13 cellular contexts compared by ENCODE assay signal in genomic region chr3:161489390-161489789, GRCh38. TPM values are rescaled to one million over a fixed set of nuclear protein-coding genes. Genes with fewer than 3 reads are reported as not detected.
DNase-seq lines count a peak whose midpoint lies in the region; ATAC-seq and TF ChIP-seq lines count a peak whose summit lies in the region.
"Had no signal": no experiment of that assay in that cellular context is flagged by ENCODE, and none has a peak within 500 bp of the region (broad histone marks: within the 10 kb centered on the region; RNA-seq: fewer than 3 reads in every experiment).

No MANE protein-coding gene starts in this region.

- no peaks in the 10 kb centered on the region for H3K36me3 ChIP-seq in upper lobe of right lung
- H3K36me3 ChIP-seq: prostate gland had no signal

- no peak overlapping the region for H3K4me3 ChIP-seq in upper lobe of right lung
- H3K4me3 ChIP-seq: prostate gland had no signal

- H3K4me1 Mint-ChIP-seq in activated naive CD4-positive, alpha-beta T cell treated with anti-CD3 and anti-CD28 coated beads for 36 hours (ENCODE audit: low read depth): no peaks in the 10 kb centered on the region

- intact Hi-C loops in upper lobe of right lung (cut with DNase I): no loop called here
- intact Hi-C loops in activated naive CD4-positive, alpha-beta T cell treated with anti-CD3 and anti-CD28 coated beads for 36 hours (cut with micrococcal nuclease): no loop called here

- peak; percentile 95 for ATAC-seq in GM19351 (IDR thresholded peaks at IDR 0.05; ENCODE audit: unreplicated experiment)
- peak; percentile 94 for ATAC-seq in HG02852 (IDR thresholded peaks at IDR 0.05; ENCODE audit: unreplicated experiment)
- peak; percentile 90 for ATAC-seq in HG03571 (IDR thresholded peaks at IDR 0.05; ENCODE audit: unreplicated experiment)
- ATAC-seq in upper lobe of right lung: peak; percentile 50
- ATAC-seq: left lobe of liver had no signal

- no peaks in the 10 kb centered on the region for H3K36me3 Mint-ChIP-seq in activated naive CD4-positive, alpha-beta T cell treated with anti-CD3 and anti-CD28 coated beads for 36 hours (ENCODE audit: low read depth)

- no peaks in the 10 kb centered on the region for H3K4me1 ChIP-seq in upper lobe of right lung
- H3K4me1 ChIP-seq: prostate gland had no signal

- H3K9me3 ChIP-seq in upper lobe of right lung: no peaks in the 10 kb centered on the region
- H3K9me3 ChIP-seq: prostate gland had no signal

- DNase-seq in upper lobe of right lung (no peak), NCI-H526 treated with DMSO at 0.1 percent for 48 hours (lab: John Stamatoyannopoulos, UW) (no peak)
- DNase-seq in stimulated activated CD4-positive, alpha-beta T cell treated with anti-CD3 and anti-CD28 coated beads, Interleukin-2, amount 100 ng/mL, for 48 hours: no peak
- no peak for DNase-seq in activated naive CD4-positive, alpha-beta T cell treated with anti-CD3 and anti-CD28 coated beads for 36 hours
- DNase-seq: EL, NCI-H2171 treated with DMSO at 0.1 percent for 48 hours had no signal

- no peak overlapping the region for H3K27ac Mint-ChIP-seq in activated naive CD4-positive, alpha-beta T cell treated with anti-CD3 and anti-CD28 coated beads for 36 hours

- no peak for TF ChIP-seq CTCF in upper lobe of right lung (IDR thresholded peaks at IDR 0.05)

- no peaks in the 10 kb centered on the region for H3K9me3 Mint-ChIP-seq in activated naive CD4-positive, alpha-beta T cell treated with anti-CD3 and anti-CD28 coated beads for 36 hours

- no peaks in the 10 kb centered on the region for H3K27me3 ChIP-seq in upper lobe of right lung

- H3K27me3 Mint-ChIP-seq in activated naive CD4-positive, alpha-beta T cell treated with anti-CD3 and anti-CD28 coated beads for 36 hours (ENCODE audit: low read depth): peaks cover 17% of the 10 kb centered on the region

- H3K27ac ChIP-seq in upper lobe of right lung: no peak overlapping the region
- H3K27ac ChIP-seq: prostate gland had no signal

- CTCF ChIA-PET in activated naive CD4-positive, alpha-beta T cell treated with anti-CD3 and anti-CD28 coated beads for 36 hours (lab: Charles Lee): no interaction called here

- H3K4me3 Mint-ChIP-seq in activated naive CD4-positive, alpha-beta T cell treated with anti-CD3 and anti-CD28 coated beads for 36 hours: no peak overlapping the region

RNA-seq across cellular contexts. Expression of gene OTOL1, which starts 7.2 kb away (rescaled TPM):
- not detected for total RNA-seq in upper lobe of right lung
- not detected for total RNA-seq in activated naive CD4-positive, alpha-beta T cell treated with anti-CD3 and anti-CD28 coated beads for 36 hours
- total RNA-seq: bronchial epithelial cell; left lobe of liver; prostate gland; T-helper 1 cell treated with Interleukin-12 subunit alpha and Interleukin-12 subunit beta and Interleukin-4 antibody, amounts not matched to agents 30 ng/mL and 1 ng/mL, for 36 hours had no signal
